37 cellular contexts compared by ENCODE assay signal in the genomic region with DNA sequence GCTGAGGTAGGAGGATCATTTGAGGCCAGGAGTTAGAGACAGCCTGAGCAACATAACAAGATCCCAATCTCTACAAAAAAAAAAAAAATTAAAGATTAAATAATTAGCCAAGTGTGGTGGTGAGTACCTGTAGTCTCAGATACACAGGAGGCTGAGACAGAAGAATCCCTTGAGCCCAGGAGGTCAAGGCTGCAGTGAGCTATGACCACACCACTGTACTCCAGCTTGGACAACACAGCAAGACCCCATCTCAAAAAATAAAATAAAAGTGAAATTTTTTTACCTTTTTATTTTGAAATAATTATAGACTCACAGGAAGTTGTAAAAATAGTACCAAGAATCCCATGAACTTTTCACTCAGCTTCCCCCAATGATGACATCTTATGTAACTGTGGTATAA.
"Had no signal": no experiment of that assay in that cellular context is flagged by ENCODE, and none has a peak within 500 bp of the region (broad histone marks: within the 10 kb centered on the region; RNA-seq: fewer than 3 reads in every experiment).

No MANE protein-coding gene starts in this region.

- H3K36me3 ChIP-seq: breast epithelium had no signal

- H3K27me3 ChIP-seq: adrenal gland, ascending aorta, body of pancreas, brain microvascular endothelial cell, breast epithelium, cardiac muscle cell had no signal

- H3K9me3 ChIP-seq: adrenal gland, ascending aorta, body of pancreas, breast epithelium had no signal

- H3K27ac Mint-ChIP-seq: activated naive CD4-positive, alpha-beta T cell treated with anti-CD3 and anti-CD28 coated beads for 36 hours; activated naive CD4-positive, alpha-beta T cell treated with anti-CD3 and anti-CD28 coated beads, Interleukin-2, amount 10 ng/mL, durations not matched to agents 7 days and 5 days; activated naive CD4-positive, alpha-beta T cell treated with anti-CD3 and anti-CD28 coated beads, Interleukin-2, amount 50 U/mL, for 24 hours; activated naive CD4-positive, alpha-beta T cell treated with anti-CD3 and anti-CD28 coated beads, Interleukin-2, amount 50 U/mL, for 72 hours; activated naive CD8-positive, alpha-beta T cell; activated naive CD8-positive, alpha-beta T cell treated with anti-CD3 and anti-CD28 coated beads for 36 hours; activated naive CD8-positive, alpha-beta T cell treated with anti-CD3 and anti-CD28 coated beads, Interleukin-2, amount 10 ng/mL, durations not matched to agents 7 days and 5 days; activated naive CD8-positive, alpha-beta T cell treated with anti-CD3 and anti-CD28 coated beads, Interleukin-2, amount 50 U/mL, for 24 hours; activated T-cell treated with anti-CD3 and anti-CD28 coated beads, Interleukin-2, amount 50 U/mL, for 24 hours; activated T-helper 1 cell treated with anti-CD3 and anti-CD28 coated beads, Interleukin-12 subunit alpha, Interleukin-12 subunit beta, Interleukin-2, Interleukin-4 antibody, amounts not matched to agents 30 ng/mL and 10 ng/mL and 1 ng/mL, durations not matched to agents 14 hours and 24 hours and 36 hours; activated T-helper 17 cell treated with anti-CD3 and anti-CD28 coated beads, Interleukin-2, amount 50 U/mL, for 72 hours; activated T-helper 2 cell treated with anti-CD3 and anti-CD28 coated beads, Interferon-gamma antibody, Interleukin-2, Interleukin-4, amounts not matched to agents 10 μg/mL and 5 μg/mL and 100 μg/mL, durations not matched to agents 14 hours and 24 hours and 36 hours had no signal

- FAIRE-seq: bronchial epithelial cell had no signal

- H3K27me3 Mint-ChIP-seq: activated naive CD4-positive, alpha-beta T cell treated with anti-CD3 and anti-CD28 coated beads, Interleukin-2, amount 50 U/mL, for 24 hours; activated naive CD8-positive, alpha-beta T cell; activated naive CD8-positive, alpha-beta T cell treated with anti-CD3 and anti-CD28 coated beads for 36 hours; activated naive CD8-positive, alpha-beta T cell treated with anti-CD3 and anti-CD28 coated beads, Interleukin-2, amount 10 ng/mL, durations not matched to agents 7 days and 5 days; activated naive CD8-positive, alpha-beta T cell treated with anti-CD3 and anti-CD28 coated beads, Interleukin-2, amount 50 U/mL, for 24 hours; activated T-cell treated with anti-CD3 and anti-CD28 coated beads, Interleukin-2, amount 50 U/mL, for 24 hours; activated T-helper 17 cell treated with anti-CD3 and anti-CD28 coated beads, Interleukin-2, amount 50 U/mL, for 72 hours; central memory CD8-positive, alpha-beta T cell had no signal

- H3K27ac ChIP-seq: adrenal gland, ascending aorta, body of pancreas, brain microvascular endothelial cell, breast epithelium, cardiac muscle cell had no signal

- ATAC-seq: activated naive CD4-positive, alpha-beta T cell treated with anti-CD3 and anti-CD28 coated beads, Interleukin-2, amount 50 U/mL, for 72 hours; activated naive CD8-positive, alpha-beta T cell treated with anti-CD3 and anti-CD28 coated beads, Interleukin-2, amount 50 U/mL, for 24 hours; activated T-cell treated with anti-CD3 and anti-CD28 coated beads, Interleukin-2, amount 50 U/mL, for 4 hours; activated T-cell treated with anti-CD3 and anti-CD28 coated beads, Interleukin-2, amount 50 U/mL, for 72 hours; activated T-helper 17 cell treated with anti-CD3 and anti-CD28 coated beads, Interleukin-2, amount 50 U/mL, for 72 hours; body of pancreas had no signal

- DNase-seq: activated effector memory CD4-positive, alpha-beta T cell treated with anti-CD3 and anti-CD28 coated beads, Interleukin-2, amount 50 U/mL, for 16 hours; activated effector memory CD4-positive, alpha-beta T cell treated with Interleukin-2 at 50 U/mL for 16 hours; activated gamma-delta T cell; activated gamma-delta T cell treated with Interleukin-2 at 50 U/mL for 16 hours; activated naive CD4-positive, alpha-beta T cell; activated naive CD4-positive, alpha-beta T cell treated with anti-CD3 and anti-CD28 coated beads for 36 hours; activated naive CD4-positive, alpha-beta T cell treated with anti-CD3 and anti-CD28 coated beads, Interleukin-2, amount 10 ng/mL, durations not matched to agents 7 days and 5 days; activated naive CD4-positive, alpha-beta T cell treated with anti-CD3 and anti-CD28 coated beads, Interleukin-2, amount 50 U/mL, for 16 hours; activated naive CD4-positive, alpha-beta T cell treated with Interleukin-2 at 50 U/mL for 16 hours; activated naive CD8-positive, alpha-beta T cell treated with anti-CD3 and anti-CD28 coated beads for 36 hours; activated naive CD8-positive, alpha-beta T cell treated with anti-CD3 and anti-CD28 coated beads, Interleukin-2, amount 10 ng/mL, durations not matched to agents 7 days and 5 days; activated naive CD8-positive, alpha-beta T cell treated with anti-CD3 and anti-CD28 coated beads, Interleukin-2, amount 50 U/mL, for 24 hours; activated T-cell treated with anti-CD3 and anti-CD28 coated beads, Interleukin-2, amount 50 U/mL, for 24 hours; activated T-cell treated with anti-CD3 and anti-CD28 coated beads, Interleukin-2, amount 50 U/mL, for 4 hours; activated T-cell treated with anti-CD3 and anti-CD28 coated beads, Interleukin-2, amount 50 U/mL, for 48 hours; activated T-cell treated with anti-CD3 and anti-CD28 coated beads, Interleukin-2, amount 50 U/mL, for 72 hours; adrenal gland; amniotic stem cell; amygdala; anterior cingulate cortex; aorta; body of pancreas; brain microvascular endothelial cell; caudate nucleus; central memory CD4-positive, alpha-beta T cell; cerebellar nuclear complex had no signal

- H3K4me3 Mint-ChIP-seq: activated naive CD4-positive, alpha-beta T cell treated with anti-CD3 and anti-CD28 coated beads for 36 hours; activated naive CD4-positive, alpha-beta T cell treated with anti-CD3 and anti-CD28 coated beads, Interleukin-2, amount 10 ng/mL, durations not matched to agents 7 days and 5 days; activated naive CD4-positive, alpha-beta T cell treated with anti-CD3 and anti-CD28 coated beads, Interleukin-2, amount 50 U/mL, for 24 hours; activated naive CD8-positive, alpha-beta T cell; activated naive CD8-positive, alpha-beta T cell treated with anti-CD3 and anti-CD28 coated beads for 36 hours; activated naive CD8-positive, alpha-beta T cell treated with anti-CD3 and anti-CD28 coated beads, Interleukin-2, amount 10 ng/mL, durations not matched to agents 7 days and 5 days; activated naive CD8-positive, alpha-beta T cell treated with anti-CD3 and anti-CD28 coated beads, Interleukin-2, amount 50 U/mL, for 24 hours; activated T-cell treated with anti-CD3 and anti-CD28 coated beads, Interleukin-2, amount 50 U/mL, for 24 hours; activated T-cell treated with anti-CD3 and anti-CD28 coated beads, Interleukin-2, amount 50 U/mL, for 4 hours; activated T-cell treated with anti-CD3 and anti-CD28 coated beads, Interleukin-2, amount 50 U/mL, for 72 hours; activated T-helper 1 cell treated with anti-CD3 and anti-CD28 coated beads, Interleukin-12 subunit alpha, Interleukin-12 subunit beta, Interleukin-2, Interleukin-4 antibody, amounts not matched to agents 30 ng/mL and 10 ng/mL and 1 ng/mL, durations not matched to agents 14 hours and 24 hours and 36 hours; activated T-helper 17 cell treated with anti-CD3 and anti-CD28 coated beads, Interleukin-2, amount 50 U/mL, for 72 hours; central memory CD8-positive, alpha-beta T cell had no signal

- H3K9me3 Mint-ChIP-seq: activated naive CD4-positive, alpha-beta T cell treated with anti-CD3 and anti-CD28 coated beads for 36 hours; activated naive CD4-positive, alpha-beta T cell treated with anti-CD3 and anti-CD28 coated beads, Interleukin-2, amount 10 ng/mL, durations not matched to agents 7 days and 5 days; activated naive CD4-positive, alpha-beta T cell treated with anti-CD3 and anti-CD28 coated beads, Interleukin-2, amount 50 U/mL, for 24 hours; activated naive CD4-positive, alpha-beta T cell treated with anti-CD3 and anti-CD28 coated beads, Interleukin-2, amount 50 U/mL, for 72 hours; activated naive CD8-positive, alpha-beta T cell treated with anti-CD3 and anti-CD28 coated beads for 36 hours; activated naive CD8-positive, alpha-beta T cell treated with anti-CD3 and anti-CD28 coated beads, Interleukin-2, amount 10 ng/mL, durations not matched to agents 7 days and 5 days; activated naive CD8-positive, alpha-beta T cell treated with anti-CD3 and anti-CD28 coated beads, Interleukin-2, amount 50 U/mL, for 24 hours; activated T-cell treated with anti-CD3 and anti-CD28 coated beads, Interleukin-2, amount 50 U/mL, for 24 hours; activated T-cell treated with anti-CD3 and anti-CD28 coated beads, Interleukin-2, amount 50 U/mL, for 4 hours; activated T-cell treated with anti-CD3 and anti-CD28 coated beads, Interleukin-2, amount 50 U/mL, for 72 hours; activated T-helper 1 cell treated with anti-CD3 and anti-CD28 coated beads, Interleukin-12 subunit alpha, Interleukin-12 subunit beta, Interleukin-2, Interleukin-4 antibody, amounts not matched to agents 30 ng/mL and 10 ng/mL and 1 ng/mL, durations not matched to agents 14 hours and 24 hours and 36 hours; activated T-helper 17 cell treated with anti-CD3 and anti-CD28 coated beads, Interleukin-2, amount 50 U/mL, for 72 hours; activated T-helper 2 cell treated with anti-CD3 and anti-CD28 coated beads, Interferon-gamma antibody, Interleukin-2, Interleukin-4, amounts not matched to agents 10 μg/mL and 5 μg/mL and 100 μg/mL, durations not matched to agents 14 hours and 24 hours and 36 hours; central memory CD8-positive, alpha-beta T cell had no signal

- H3K4me1 ChIP-seq: breast epithelium had no signal

- H3K4me3 ChIP-seq: adrenal gland, ascending aorta, body of pancreas, breast epithelium, cardiac muscle cell had no signal
